ENCODE assay signal across 8 cellular contexts in genomic region chr16:2881783-2882459, GRCh38. TPM values are rescaled to one million over a fixed set of nuclear protein-coding genes. Genes with fewer than 3 reads are reported as not detected.
A peak's percentile ranks its signal among the peaks of the same experiment; 100 is the strongest.
DNase-seq lines count a peak whose midpoint lies in the region; ATAC-seq and TF ChIP-seq lines count a peak whose summit lies in the region.
"Not testable (repeated sequence)": the region's sequence is repeated elsewhere in the genome, so short reads cannot be mapped to it uniquely, and the experiment has no call there.

No MANE protein-coding gene starts in this region.

- not testable (repeated sequence) for TF ChIP-seq POLR2A in IMR-90 (IDR thresholded peaks at IDR 0.05; ENCODE audit: low read depth, low read length)

- H4K5ac ChIP-seq in IMR-90 (ENCODE audit: low read depth, low read length), result peak overlapping the region; percentile 34; the same call in 1 of the 2 replicates

- H3K56ac ChIP-seq in IMR-90 (ENCODE audit: extremely low read depth, insufficient read depth, low read length), result not testable (repeated sequence)

- peak in 1 of 3 donors; percentile 50 for DNase-seq in CD4-positive, CD25-positive, alpha-beta regulatory T cell
- DNase-seq in IMR-90; SJSA1 (ENCODE audit: low read depth in 1 of 2, low spot score in 2 of 2); fibroblast of mammary gland (ENCODE audit: low read depth); mesothelial cell of epicardium (ENCODE audit: low spot score in 2 of 2, unreplicated experiment in 2 of 2): not testable (repeated sequence)
- DNase-seq in activated naive CD4-positive, alpha-beta T cell treated with anti-CD3 and anti-CD28 coated beads, Interleukin-2, amount 50 U/mL, for 72 hours (ENCODE audit: low spot score in 2 of 2), result peak in 1 of 2 donors; percentile 27
- DNase-seq in stimulated activated CD4-positive, alpha-beta T cell treated with anti-CD3 and anti-CD28 coated beads, Interleukin-2, amount 100 ng/mL, for 24 hours, result peak; percentile 42 to 52

- H2AK5ac ChIP-seq in IMR-90 (ENCODE audit: low read depth, low read length), result peak overlapping the region; percentile 51; the same call in 1 of the 2 replicates

- not testable (repeated sequence) for ATAC-seq in CD4-positive, CD25-positive, alpha-beta regulatory T cell (ENCODE audit: low read depth in 2 of 2)
- ATAC-seq in GM21447 (IDR thresholded peaks at IDR 0.05; ENCODE audit: unreplicated experiment), result peak; percentile 11
- ATAC-seq in IMR-90 (ENCODE audit: low read depth), result peak; percentile 1
- peak; percentile 4 for ATAC-seq in activated naive CD4-positive, alpha-beta T cell treated with anti-CD3 and anti-CD28 coated beads, Interleukin-2, amount 50 U/mL, for 72 hours

- TF ChIP-seq RAD21 in IMR-90 (IDR thresholded peaks at IDR 0.05; ENCODE audit: low read length), result not testable (repeated sequence)

- dilution Hi-C loops in IMR-90 (cut with HindIII; ENCODE audit: low sequenced_read_pairs, unreplicated experiment), result not testable (repeated sequence)

- H3K4me1 Mint-ChIP-seq in CD4-positive, CD25-positive, alpha-beta regulatory T cell, result peaks cover 0 to 24% (median 17%) of the 10 kb centered on the region in 4 donors
- H3K4me1 Mint-ChIP-seq in mesothelial cell of epicardium, result not testable (repeated sequence)

- not testable (repeated sequence) for H3K36me3 ChIP-seq in CD4-positive, CD25-positive, alpha-beta regulatory T cell (ENCODE audit: control insufficient read depth, insufficient read depth, low read length); IMR-90 (ENCODE audit: control insufficient read depth, insufficient read depth, low read length); SJSA1

- 24% methylated on average over 34 of the region's 41 CpGs; no CpG with 5 or more reads in 1 of the 2 experiments for whole genome bisulfite sequencing in IMR-90 (ENCODE audit: extremely low coverage in 2 of 2, insufficient read length in 1 of 2), 2 experiments

- H3K9me3 ChIP-seq in CD4-positive, CD25-positive, alpha-beta regulatory T cell (ENCODE audit: control insufficient read depth in 2 of 2, low read length in 2 of 2); IMR-90 (ENCODE audit: control insufficient read depth, insufficient read depth, low read length); SJSA1 (replicated peaks): not testable (repeated sequence)

- H2AFZ ChIP-seq in IMR-90 (replicated peaks; ENCODE audit: low read length, poor library complexity), result peak overlapping the region; percentile 98

- H3K4me2 ChIP-seq in IMR-90 (ENCODE audit: low read depth, low read length), result peak overlapping the region; percentile 76

- H3K27me3 Mint-ChIP-seq in CD4-positive, CD25-positive, alpha-beta regulatory T cell; mesothelial cell of epicardium (ENCODE audit: low read depth): not testable (repeated sequence)

- not testable (repeated sequence) for H4K20me1 ChIP-seq in IMR-90 (ENCODE audit: insufficient read depth, low read length)

- H4K8ac ChIP-seq in IMR-90 (ENCODE audit: low read depth in 2 of 2, low read length in 2 of 2), result peak overlapping the region; percentile 59 to 75; a peak in 3 of 4 replicates

- not testable (repeated sequence) for BruUV-seq in IMR-90 (replicated peaks; lab: Mats Ljungman, UMichigan)

- not testable (repeated sequence) for H3K9me1 ChIP-seq in IMR-90 (ENCODE audit: insufficient read depth, low read length)

- peak overlapping the region; percentile 79 for H2AK9ac ChIP-seq in IMR-90 (replicated peaks; ENCODE audit: low read depth, low read length, poor library complexity)

- H2BK120ac ChIP-seq in IMR-90 (ENCODE audit: low read depth, low read length), result not testable (repeated sequence)

- H3K4me3 Mint-ChIP-seq in CD4-positive, CD25-positive, alpha-beta regulatory T cell, result peak overlapping the region; percentile 93 to 97 (median 94)
- H3K4me3 Mint-ChIP-seq in mesothelial cell of epicardium, result peak overlapping the region; percentile 88

- peak overlapping the region; percentile 43 to 99 (median 94) for H3K27ac Mint-ChIP-seq in CD4-positive, CD25-positive, alpha-beta regulatory T cell
- peak overlapping the region; percentile 65 to 87 for H3K27ac Mint-ChIP-seq in activated naive CD4-positive, alpha-beta T cell treated with anti-CD3 and anti-CD28 coated beads, Interleukin-2, amount 50 U/mL, for 72 hours
- peak overlapping the region; percentile 81 for H3K27ac Mint-ChIP-seq in mesothelial cell of epicardium

- not testable (repeated sequence) for TF ChIP-seq CTCF in IMR-90 (conservative IDR thresholded peaks at IDR 0.05; ENCODE audit: low read depth, low read length); fibroblast of mammary gland (conservative IDR thresholded peaks at IDR 0.05; ENCODE audit: control insufficient read depth, insufficient read depth, low read depth, low read length); mesothelial cell of epicardium (IDR thresholded peaks at IDR 0.05; ENCODE audit: unreplicated experiment)

- CTCF ChIA-PET in IMR-90 (lab: Yijun Ruan, JAX), result interaction anchor here (1.0 kb wide), 1 partner anchor 43 kb away, joined by 5 read pairs; no protein-coding TSS in a partner anchor

- peak overlapping the region; percentile 60; the same call in 1 of the 2 replicates for H3K23ac ChIP-seq in IMR-90 (ENCODE audit: low read depth, low read length)

- peak overlapping the region; percentile 59 for H3K9ac ChIP-seq in IMR-90 (ENCODE audit: low read depth, low read length)

- in situ Hi-C loops in IMR-90 (cut with MboI; ENCODE audit: low sequenced_read_pairs), result not testable (repeated sequence)

- peak overlapping the region; percentile 93 for H3K27ac ChIP-seq in CD4-positive, CD25-positive, alpha-beta regulatory T cell (ENCODE audit: insufficient read depth, low read length, poor library complexity, severe bottlenecking)
- H3K27ac ChIP-seq in IMR-90 (ENCODE audit: insufficient read depth, low read length), result peak overlapping the region; percentile 26; the same call in 1 of the 2 replicates
- not testable (repeated sequence) for H3K27ac ChIP-seq in SJSA1

- H3K14ac ChIP-seq in IMR-90 (replicated peaks; ENCODE audit: low read depth, low read length), result peak overlapping the region; percentile 53; the same call in 1 of the 2 replicates

- H4K91ac ChIP-seq in IMR-90 (ENCODE audit: insufficient read depth, low read depth, low read length), result not testable (repeated sequence)

- POLR2A ChIA-PET in IMR-90 (lab: Charles Lee; ENCODE audit: unreplicated experiment), result interaction anchor here (0.6 kb wide), 1 partner anchor 261 kb away, joined by 3 read pairs; no protein-coding TSS in a partner anchor

- not testable (repeated sequence) for H3K9me3 Mint-ChIP-seq in CD4-positive, CD25-positive, alpha-beta regulatory T cell; activated naive CD4-positive, alpha-beta T cell treated with anti-CD3 and anti-CD28 coated beads, Interleukin-2, amount 50 U/mL, for 72 hours; mesothelial cell of epicardium

- peaks cover 9 to 19% of the 10 kb centered on the region in 2 experiments for H3K79me1 ChIP-seq in IMR-90 (ENCODE audit: low read depth in 1 of 2, low read length in 2 of 2)

- peaks cover 17% of the 10 kb centered on the region for H3K4me1 ChIP-seq in CD4-positive, CD25-positive, alpha-beta regulatory T cell (ENCODE audit: control insufficient read depth, insufficient read depth, low read length, poor library complexity, severe bottlenecking)
- not testable (repeated sequence) for H3K4me1 ChIP-seq in IMR-90 (ENCODE audit: control insufficient read depth, insufficient read depth, low read length); SJSA1 (replicated peaks)

- not testable (repeated sequence) for H3K27me3 ChIP-seq in CD4-positive, CD25-positive, alpha-beta regulatory T cell (ENCODE audit: control insufficient read depth, insufficient read depth, low read length); IMR-90 (ENCODE audit: control insufficient read depth, insufficient read depth, low read length); SJSA1 (replicated peaks)

- H3K4me3 ChIP-seq in CD4-positive, CD25-positive, alpha-beta regulatory T cell (ENCODE audit: low read depth, low read length), result peak overlapping the region; percentile 51
- H3K4me3 ChIP-seq in IMR-90 (ENCODE audit: insufficient read depth, low read depth, low read length) (peak overlapping the region; percentile 39), SJSA1 (peak overlapping the region; percentile 82), fibroblast of mammary gland (ENCODE audit: control insufficient read depth, low read depth, low read length) (peak overlapping the region; percentile 78)

- H2BK15ac ChIP-seq in IMR-90 (ENCODE audit: low read depth, low read length), result not testable (repeated sequence)

- not testable (repeated sequence) for H2BK5ac ChIP-seq in IMR-90 (ENCODE audit: low read depth, low read length, poor library complexity, severe bottlenecking)

- H3K18ac ChIP-seq in IMR-90 (ENCODE audit: low read depth, low read length), result not testable (repeated sequence)

- H3K36me3 Mint-ChIP-seq in CD4-positive, CD25-positive, alpha-beta regulatory T cell; activated naive CD4-positive, alpha-beta T cell treated with anti-CD3 and anti-CD28 coated beads, Interleukin-2, amount 50 U/mL, for 72 hours; mesothelial cell of epicardium: not testable (repeated sequence)

- intact Hi-C loops in IMR-90 (cut with micrococcal nuclease), result not testable (repeated sequence)

- peak overlapping the region; percentile 83 for H3K4ac ChIP-seq in IMR-90 (ENCODE audit: low read depth, low read length)

- H2BK20ac ChIP-seq in IMR-90 (ENCODE audit: low read depth, low read length), result not testable (repeated sequence)

RNA-seq across cellular contexts. Expression of gene FLYWCH2, which starts 1.1 kb away (rescaled TPM):
- total RNA-seq in CD4-positive, CD25-positive, alpha-beta regulatory T cell, result 12.8 TPM
- polyA plus RNA-seq in CD4-positive, CD25-positive, alpha-beta regulatory T cell, result 10 to 100 TPM; 14.8 to 27.1 (median 18.3) TPM
- total RNA-seq in IMR-90 (2012; rRNA removed), result 42.3 and 48.9 TPM in 2 replicates
- 66.3 and 77.2 TPM in 2 replicates for polyA plus RNA-seq in IMR-90 (2012; rRNA removed)
- 131 and 168 TPM in 2 replicates for polyA plus RNA-seq in IMR-90 (2012; cell fraction: cytosol; rRNA removed)
- 22.4 and 65.5 TPM in 2 replicates for polyA plus RNA-seq in IMR-90 (2012; cell fraction: nucleus; rRNA removed; ENCODE audit: low replicate concordance)
- 72.0 and 82.4 TPM in 2 replicates for total RNA-seq in SJSA1 (2014; rRNA removed; shearing (Covaris generic))
- 10 to 100 TPM in 1 of 2 donors, 1 to 10 TPM in 1; 9.4 to 17.4 TPM for total RNA-seq in activated naive CD4-positive, alpha-beta T cell treated with anti-CD3 and anti-CD28 coated beads, Interleukin-2, amount 50 U/mL, for 72 hours
- 26.3 to 28.6 TPM (median 28.3 TPM) in 3 replicates for total RNA-seq in mesothelial cell of epicardium

RNA-seq across cellular contexts. Expression of gene PRSS22, which starts 24.0 kb away (rescaled TPM):
- total RNA-seq in CD4-positive, CD25-positive, alpha-beta regulatory T cell, result not detected
- not detected for polyA plus RNA-seq in CD4-positive, CD25-positive, alpha-beta regulatory T cell
- not detected in 2 replicates for total RNA-seq in IMR-90 (2012; rRNA removed)
- not detected in 2 replicates for polyA plus RNA-seq in IMR-90 (2012; rRNA removed)
- polyA plus RNA-seq in IMR-90 (2012; cell fraction: cytosol; rRNA removed), result 0.03 and 0.42 TPM in 2 replicates
- polyA plus RNA-seq in IMR-90 (2012; cell fraction: nucleus; rRNA removed; ENCODE audit: low replicate concordance), result 0.63 and 1.1 TPM in 2 replicates
- total RNA-seq in SJSA1 (2014; rRNA removed; shearing (Covaris generic)), result not detected in 2 replicates
- under 1 TPM in 1 of 2 donors, not detected in 1; 0.34 TPM for total RNA-seq in activated naive CD4-positive, alpha-beta T cell treated with anti-CD3 and anti-CD28 coated beads, Interleukin-2, amount 50 U/mL, for 72 hours
- 22.8 to 25.1 TPM (median 24.9 TPM) in 3 replicates for total RNA-seq in mesothelial cell of epicardium

RNA-seq across cellular contexts. Expression of gene FLYWCH1, which starts 29.8 kb away (rescaled TPM):
- total RNA-seq in CD4-positive, CD25-positive, alpha-beta regulatory T cell, result 74.8 TPM
- polyA plus RNA-seq in CD4-positive, CD25-positive, alpha-beta regulatory T cell, result 10 to 100 TPM in 3 of 4 donors, 1 to 10 TPM in 1; 6.6 to 13.7 (median 12.7) TPM
- total RNA-seq in IMR-90 (2012; rRNA removed) (14.3 and 16.1 TPM in 2 replicates), mesothelial cell of epicardium (25.9 to 29.4 TPM (median 29.0 TPM) in 3 replicates)
- 25.2 and 32.3 TPM in 2 replicates for polyA plus RNA-seq in IMR-90 (2012; rRNA removed)
- 38.1 and 39.5 TPM in 2 replicates for polyA plus RNA-seq in IMR-90 (2012; cell fraction: cytosol; rRNA removed)
- 68.9 and 113 TPM in 2 replicates for polyA plus RNA-seq in IMR-90 (2012; cell fraction: nucleus; rRNA removed; ENCODE audit: low replicate concordance)
- total RNA-seq in SJSA1 (2014; rRNA removed; shearing (Covaris generic)), result 14.7 and 17.6 TPM in 2 replicates
- total RNA-seq in activated naive CD4-positive, alpha-beta T cell treated with anti-CD3 and anti-CD28 coated beads, Interleukin-2, amount 50 U/mL, for 72 hours, result 10 to 100 TPM; 28.8 to 55.4 TPM

RNA-seq across cellular contexts. Expression of gene ZG16B, which starts 51.8 kb away (rescaled TPM):
- not detected for total RNA-seq in CD4-positive, CD25-positive, alpha-beta regulatory T cell
- 1 to 10 TPM in 2 of 4 donors, under 1 TPM in 2; 0.60 to 2.4 (median 1.4) TPM for polyA plus RNA-seq in CD4-positive, CD25-positive, alpha-beta regulatory T cell
- total RNA-seq in IMR-90 (2012; rRNA removed) (0.28 and 0.54 TPM in 2 replicates), mesothelial cell of epicardium (0.51 to 1.5 TPM (median 0.70 TPM) in 3 replicates)
- polyA plus RNA-seq in IMR-90 (2012; rRNA removed), result 0.46 and 0.65 TPM in 2 replicates
- polyA plus RNA-seq in IMR-90 (2012; cell fraction: cytosol; rRNA removed), result 0.34 and 0.63 TPM in 2 replicates
- polyA plus RNA-seq in IMR-90 (2012; cell fraction: nucleus; rRNA removed; ENCODE audit: low replicate concordance), result 0.33 and 0.70 TPM in 2 replicates
- total RNA-seq in SJSA1 (2014; rRNA removed; shearing (Covaris generic)), result 0.11 and 0.53 TPM in 2 replicates
- total RNA-seq in activated naive CD4-positive, alpha-beta T cell treated with anti-CD3 and anti-CD28 coated beads, Interleukin-2, amount 50 U/mL, for 72 hours, result 1 to 10 TPM in 1 of 2 donors, under 1 TPM in 1; 0.48 to 1.4 TPM

Comparison
In these comparisons a context has a peak if more than half of its experiments do, and no peak if none do; other contexts are left out.
1. RNA of gene PRSS22, which starts 24.0 kb away (total RNA-seq): 22.8 to 25.1 TPM in mesothelial cell of epicardium; not detected in CD4-positive, CD25-positive, alpha-beta regulatory T cell (single experiment), 0.34 TPM in activated naive CD4-positive, alpha-beta T cell treated with anti-CD3 and anti-CD28 coated beads, Interleukin-2, amount 50 U/mL, for 72 hours, not detected in IMR-90 and not detected in SJSA1; every median in the first group is over 10 times any median in the second.
2. Peak in every context shown above with its lines, with median percentiles within 50 percentile points of each other: H3K4me3 ChIP-seq and H3K27ac Mint-ChIP-seq.